8 cellular contexts compared by ENCODE assay signal in the genomic region with DNA sequence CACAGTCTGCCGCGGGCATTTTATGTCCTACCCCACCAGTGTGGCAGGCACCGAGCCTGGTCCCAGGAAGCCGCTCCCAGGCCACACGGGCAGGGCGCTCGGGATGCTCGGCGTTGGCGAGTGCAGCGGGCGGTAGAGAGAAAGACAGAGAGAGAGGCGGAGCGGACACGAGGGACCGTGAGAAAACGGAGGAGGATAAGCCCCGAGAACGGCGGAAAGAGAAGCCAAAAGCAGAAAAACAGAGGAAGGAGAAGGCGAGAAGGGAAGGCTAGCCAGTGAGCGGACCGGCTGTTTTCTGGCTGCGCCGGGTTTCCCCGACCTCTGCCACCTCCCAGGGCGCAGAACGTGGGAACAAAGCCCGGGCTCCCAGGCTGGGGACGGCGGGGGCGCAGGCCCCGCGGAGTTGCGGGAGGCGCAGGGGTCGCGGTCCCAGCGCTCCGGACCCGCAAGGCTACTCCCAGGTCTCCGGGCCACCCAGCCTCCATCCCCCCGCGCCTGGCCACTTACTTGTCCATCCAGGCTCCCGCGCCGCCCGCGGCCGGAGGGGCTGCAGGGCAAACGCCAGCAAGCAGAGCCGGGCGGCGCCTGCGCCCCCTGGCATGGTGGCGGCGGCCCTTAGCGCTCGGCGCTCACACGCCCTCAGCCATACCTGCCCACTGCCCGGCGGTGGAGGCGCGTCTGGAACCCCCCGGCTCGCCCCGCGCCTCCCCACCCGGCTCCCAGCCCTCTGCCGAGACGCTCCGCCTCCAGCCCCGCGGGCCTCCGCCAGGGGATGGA. TPM values are rescaled to one million over a fixed set of nuclear protein-coding genes. Genes with fewer than 3 reads are reported as not detected.
DNase-seq lines count a peak whose midpoint lies in the region; ATAC-seq and TF ChIP-seq lines count a peak whose summit lies in the region.

A gene with protein sequence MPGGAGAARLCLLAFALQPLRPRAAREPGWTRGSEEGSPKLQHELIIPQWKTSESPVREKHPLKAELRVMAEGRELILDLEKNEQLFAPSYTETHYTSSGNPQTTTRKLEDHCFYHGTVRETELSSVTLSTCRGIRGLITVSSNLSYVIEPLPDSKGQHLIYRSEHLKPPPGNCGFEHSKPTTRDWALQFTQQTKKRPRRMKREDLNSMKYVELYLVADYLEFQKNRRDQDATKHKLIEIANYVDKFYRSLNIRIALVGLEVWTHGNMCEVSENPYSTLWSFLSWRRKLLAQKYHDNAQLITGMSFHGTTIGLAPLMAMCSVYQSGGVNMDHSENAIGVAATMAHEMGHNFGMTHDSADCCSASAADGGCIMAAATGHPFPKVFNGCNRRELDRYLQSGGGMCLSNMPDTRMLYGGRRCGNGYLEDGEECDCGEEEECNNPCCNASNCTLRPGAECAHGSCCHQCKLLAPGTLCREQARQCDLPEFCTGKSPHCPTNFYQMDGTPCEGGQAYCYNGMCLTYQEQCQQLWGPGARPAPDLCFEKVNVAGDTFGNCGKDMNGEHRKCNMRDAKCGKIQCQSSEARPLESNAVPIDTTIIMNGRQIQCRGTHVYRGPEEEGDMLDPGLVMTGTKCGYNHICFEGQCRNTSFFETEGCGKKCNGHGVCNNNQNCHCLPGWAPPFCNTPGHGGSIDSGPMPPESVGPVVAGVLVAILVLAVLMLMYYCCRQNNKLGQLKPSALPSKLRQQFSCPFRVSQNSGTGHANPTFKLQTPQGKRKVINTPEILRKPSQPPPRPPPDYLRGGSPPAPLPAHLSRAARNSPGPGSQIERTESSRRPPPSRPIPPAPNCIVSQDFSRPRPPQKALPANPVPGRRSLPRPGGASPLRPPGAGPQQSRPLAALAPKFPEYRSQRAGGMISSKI (minus strand): TSS at position 680 of the 777 bp plus-strand sequence. CDS start 79 bp downstream, at position 601.

- peak; percentile 54 for TF ChIP-seq POLR2A in GM19099 (IDR thresholded peaks at IDR 0.05; ENCODE audit: extremely low read depth, insufficient read length, low read depth)

- H3K36me3 Mint-ChIP-seq in activated CD4-positive, alpha-beta memory T cell treated with anti-CD3 and anti-CD28 coated beads for 36 hours: peaks cover 42% of the 10 kb centered on the region

- no peak for ATAC-seq in GM19467 (IDR thresholded peaks at IDR 0.05; ENCODE audit: unreplicated experiment)

- in situ Hi-C loops in ACHN (cut with HindIII; ENCODE audit: low pct_ligation_motif_present, low pct_unique_long_range_greater_than_20kb, low sequenced_read_pairs): no loop called here
- in situ Hi-C loops in endometrial microvascular endothelial cells (cut with HindIII; ENCODE audit: inconsistent ontology term, low pct_unique_long_range_greater_than_20kb, low sequenced_read_pairs): no loop called here

- CTCF ChIA-PET in activated CD4-positive, alpha-beta memory T cell treated with anti-CD3 and anti-CD28 coated beads for 36 hours (lab: Charles Lee): interaction anchor here (0.8 to 1.3 kb wide), 2 partner anchors 136 to 168 kb away, joined by 3 to 4 read pairs; a partner anchor contains a TSS

- intact Hi-C loops in activated CD4-positive, alpha-beta memory T cell treated with anti-CD3 and anti-CD28 coated beads for 36 hours (cut with micrococcal nuclease): no loop called here

- peak within 1 kb of the TSS; percentile 92 for H3K4me3 Mint-ChIP-seq in activated CD4-positive, alpha-beta memory T cell treated with anti-CD3 and anti-CD28 coated beads for 36 hours

- H3K27ac Mint-ChIP-seq in activated CD4-positive, alpha-beta memory T cell treated with anti-CD3 and anti-CD28 coated beads for 36 hours: peak within 1 kb of the TSS; percentile 87

- H3K27me3 Mint-ChIP-seq in activated CD4-positive, alpha-beta memory T cell treated with anti-CD3 and anti-CD28 coated beads for 36 hours: no peaks in the 10 kb centered on the region

- DNase-seq in ACHN: peak; percentile 39
- DNase-seq in NCI-H1930 (lab: John Stamatoyannopoulos, UW): peak; percentile 39 to 48
- DNase-seq in activated CD4-positive, alpha-beta memory T cell treated with anti-CD3 and anti-CD28 coated beads for 36 hours: peak; percentile 47
- DNase-seq in midbrain (lab: John Stamatoyannopoulos, UW): peak; percentile 18

- peaks cover 61% of the 10 kb centered on the region for H3K4me1 Mint-ChIP-seq in activated CD4-positive, alpha-beta memory T cell treated with anti-CD3 and anti-CD28 coated beads for 36 hours (ENCODE audit: low read depth)

- POLR2A ChIA-PET in activated CD4-positive, alpha-beta memory T cell treated with anti-CD3 and anti-CD28 coated beads for 36 hours (lab: Charles Lee): interaction anchor here (0.8 to 3.0 kb wide), 4 partner anchors 12 to 33 kb away, joined by 3 to 12 read pairs (median 4); no protein-coding TSS in a partner anchor

- H3K9me3 Mint-ChIP-seq in activated CD4-positive, alpha-beta memory T cell treated with anti-CD3 and anti-CD28 coated beads for 36 hours: no peaks in the 10 kb centered on the region

- peak within 1 kb of the TSS; percentile 15 for H3K27ac ChIP-seq in temporal lobe (ENCODE audit: low read depth, low read length)

RNA-seq across cellular contexts. Expression of the gene that starts here (rescaled TPM):
- total RNA-seq in activated CD4-positive, alpha-beta memory T cell treated with anti-CD3 and anti-CD28 coated beads for 36 hours: 100 to 1,000 TPM; 107 to 111 TPM
- total RNA-seq in endometrial microvascular endothelial cells (ENCODE audit: inconsistent ontology term) (13.5 TPM), temporal lobe (9.8 TPM)
